ENCODE assay signal across 1 cellular context in the genomic region with DNA sequence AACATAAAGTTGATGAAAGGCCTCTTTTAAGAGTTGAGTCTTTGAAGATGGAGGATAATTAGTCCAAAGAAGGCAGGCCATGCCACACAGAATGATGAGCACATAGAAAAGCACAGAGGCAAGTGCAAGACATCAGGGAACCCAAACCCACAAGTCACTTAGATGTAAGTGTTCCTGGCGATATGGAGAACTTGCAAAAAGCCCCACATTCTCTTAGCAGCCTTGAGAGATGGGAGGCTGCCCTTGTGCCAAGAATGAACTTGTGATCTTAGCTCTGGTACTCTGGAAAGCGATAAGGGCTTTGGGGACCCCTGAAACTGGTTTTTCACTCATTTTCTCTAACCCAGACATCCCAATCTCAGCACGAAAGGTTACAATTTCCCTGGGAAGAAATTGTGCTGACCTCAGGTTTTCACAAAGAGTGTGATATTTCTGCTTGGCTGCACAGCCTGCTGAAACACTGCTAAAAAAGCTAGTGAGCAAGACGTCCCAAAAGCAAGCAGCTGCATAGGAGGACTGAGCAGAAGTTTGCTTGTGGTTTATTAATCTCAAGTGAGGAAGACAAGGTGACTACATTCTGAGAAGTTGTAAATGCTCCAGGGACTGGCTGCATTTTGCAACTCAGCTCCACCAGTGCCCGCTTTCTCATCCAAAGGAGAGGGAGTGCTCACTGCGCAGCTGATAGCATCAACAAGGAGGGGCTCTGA.
TF ChIP-seq lines count a peak whose summit lies in the region.

No MANE protein-coding gene starts in this region.

TF ChIP-seq in H1, 55 proteins besides CTCF, POLR2A, EP300 and RAD21 (continued from another document):
- TF ChIP-seq, protein P1, sequence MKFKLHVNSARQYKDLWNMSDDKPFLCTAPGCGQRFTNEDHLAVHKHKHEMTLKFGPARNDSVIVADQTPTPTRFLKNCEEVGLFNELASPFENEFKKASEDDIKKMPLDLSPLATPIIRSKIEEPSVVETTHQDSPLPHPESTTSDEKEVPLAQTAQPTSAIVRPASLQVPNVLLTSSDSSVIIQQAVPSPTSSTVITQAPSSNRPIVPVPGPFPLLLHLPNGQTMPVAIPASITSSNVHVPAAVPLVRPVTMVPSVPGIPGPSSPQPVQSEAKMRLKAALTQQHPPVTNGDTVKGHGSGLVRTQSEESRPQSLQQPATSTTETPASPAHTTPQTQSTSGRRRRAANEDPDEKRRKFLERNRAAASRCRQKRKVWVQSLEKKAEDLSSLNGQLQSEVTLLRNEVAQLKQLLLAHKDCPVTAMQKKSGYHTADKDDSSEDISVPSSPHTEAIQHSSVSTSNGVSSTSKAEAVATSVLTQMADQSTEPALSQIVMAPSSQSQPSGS (IDR thresholded peaks at IDR 0.05; ENCODE audit: low read length) = no peak
- TF ChIP-seq CTBP2 (IDR thresholded peaks at IDR 0.05; ENCODE audit: borderline replicate concordance, insufficient read depth, insufficient read length, low read length) (no peak), CBX5 (IDR thresholded peaks at IDR 0.05; ENCODE audit: low read depth, low read length) (no peak), POU5F1 (IDR thresholded peaks at IDR 0.05; ENCODE audit: low read depth, low read length) (no peak), RXRA (IDR thresholded peaks at IDR 0.05; ENCODE audit: insufficient read depth, low read depth, low read length) (no peak), RNF2 (IDR thresholded peaks at IDR 0.05; ENCODE audit: borderline replicate concordance, low read depth, low read length, missing control alignments, poor library complexity, severe bottlenecking) (no peak)
- TF ChIP-seq, protein P2, sequence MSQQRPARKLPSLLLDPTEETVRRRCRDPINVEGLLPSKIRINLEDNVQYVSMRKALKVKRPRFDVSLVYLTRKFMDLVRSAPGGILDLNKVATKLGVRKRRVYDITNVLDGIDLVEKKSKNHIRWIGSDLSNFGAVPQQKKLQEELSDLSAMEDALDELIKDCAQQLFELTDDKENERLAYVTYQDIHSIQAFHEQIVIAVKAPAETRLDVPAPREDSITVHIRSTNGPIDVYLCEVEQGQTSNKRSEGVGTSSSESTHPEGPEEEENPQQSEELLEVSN (IDR thresholded peaks at IDR 0.05) = no peak
TF ChIP-seq in H1: peak in this region for 0.
